In the genomic region with DNA sequence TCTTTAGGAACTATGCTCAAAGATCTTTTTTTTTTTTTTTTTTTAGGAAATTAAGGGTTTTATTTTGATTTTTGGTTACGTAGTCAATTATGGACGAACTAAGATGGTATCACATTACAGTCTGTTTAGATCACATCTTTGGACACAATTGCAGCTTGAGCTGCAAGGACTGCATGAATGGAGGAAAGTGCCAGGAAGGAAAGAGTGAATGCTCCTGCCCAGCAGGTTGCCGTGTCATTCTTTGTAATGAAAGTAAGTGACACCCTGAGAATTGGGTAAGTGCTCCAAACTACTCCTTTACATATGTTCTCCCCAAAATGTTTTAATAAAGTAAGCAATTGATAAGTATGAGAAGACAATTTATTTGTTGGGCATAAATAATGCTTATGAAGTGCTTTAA, we compare ENCODE assay signal across 23 cellular contexts.
DNase-seq lines count a peak whose midpoint lies in the region; ATAC-seq and TF ChIP-seq lines count a peak whose summit lies in the region.
"Had no signal": no experiment of that assay in that cellular context is flagged by ENCODE, and none has a peak within 500 bp of the region (broad histone marks: within the 10 kb centered on the region; RNA-seq: fewer than 3 reads in every experiment).

No MANE protein-coding gene starts in this region.

- H3K4me1 ChIP-seq in GM23338 (ENCODE audit: insufficient read depth) (peaks cover 66% of the 10 kb centered on the region), heart left ventricle (no peaks in the 10 kb centered on the region), gastrocnemius medialis (no peaks in the 10 kb centered on the region)
- H3K4me1 ChIP-seq: lower lobe of right lung, stomach had no signal

- H3K9me3 ChIP-seq in heart left ventricle (no peaks in the 10 kb centered on the region), gastrocnemius medialis (no peaks in the 10 kb centered on the region)
- H3K9me3 ChIP-seq: lower lobe of right lung, stomach had no signal

- H3K4me2 ChIP-seq in GM23338: 0 out of 2 replicates have a peak overlapping the region, but pooled peaks have one; percentile 12

- no peak for TF ChIP-seq CTCF in GM23338 (conservative IDR thresholded peaks at IDR 0.05; ENCODE audit: low read depth in 2 of 2)
- TF ChIP-seq CTCF in astrocyte of the spinal cord (IDR thresholded peaks at IDR 0.05; ENCODE audit: low read depth, low read length): no peak
- TF ChIP-seq CTCF in heart left ventricle (IDR thresholded peaks at IDR 0.05): no peak
- no peak for TF ChIP-seq CTCF in gastrocnemius medialis (IDR thresholded peaks at IDR 0.05 in 4 of 5, conservative IDR thresholded peaks at IDR 0.05 in 1 of 5)

- 84 to 90% (median 88%) methylated on average over 3 of the region's 3 CpGs for WGBS in heart left ventricle, 4 donors

- H3K9me3 Mint-ChIP-seq in GM23338: no peaks in the 10 kb centered on the region
- H3K9me3 Mint-ChIP-seq in activated T-cell treated with anti-CD3 and anti-CD28 coated beads, Interleukin-2, amount 50 U/mL, for 4 hours: no peaks in the 10 kb centered on the region
- H3K9me3 Mint-ChIP-seq: CD4-positive, alpha-beta T cell; HFFc6; T-cell; type B pancreatic cell had no signal

- H2AFZ ChIP-seq in GM23338: no peak overlapping the region

- no peaks in the 10 kb centered on the region for H3F3A ChIP-seq in GM23338 (replicated peaks; ENCODE audit: low read depth)

- TF ChIP-seq POLR2A in heart left ventricle (IDR thresholded peaks at IDR 0.05) (no peak), gastrocnemius medialis (IDR thresholded peaks at IDR 0.05) (no peak)

- peak; percentile 88 for ATAC-seq in GM23338
- ATAC-seq in heart left ventricle: no peak
- no peak for ATAC-seq in activated T-cell treated with anti-CD3 and anti-CD28 coated beads, Interleukin-2, amount 50 U/mL, for 4 hours
- no peak for ATAC-seq in gastrocnemius medialis
- ATAC-seq: lower lobe of right lung, T-cell had no signal

- no peaks in the 10 kb centered on the region for H3K9me2 ChIP-seq in GM23338 (ENCODE audit: insufficient read depth)

- in situ Hi-C loops in astrocyte of the spinal cord (cut with HindIII; ENCODE audit: low sequenced_read_pairs): no loop called here
- in situ Hi-C loops in gastrocnemius medialis (cut with MboI; ENCODE audit: low sequenced_read_pairs in 4 of 4): no loop called here

- H3K4me3 Mint-ChIP-seq in GM23338: peak overlapping the region; percentile 28; the same call in 1 of the 3 replicates
- H3K4me3 Mint-ChIP-seq in activated T-cell treated with anti-CD3 and anti-CD28 coated beads, Interleukin-2, amount 50 U/mL, for 4 hours: no peak overlapping the region
- H3K4me3 Mint-ChIP-seq: CD4-positive, alpha-beta T cell; HFFc6; T-cell; type B pancreatic cell had no signal

- H3K4me3 ChIP-seq in GM23338 (no peak overlapping the region), astrocyte of the spinal cord (ENCODE audit: low read depth, low read length) (no peak overlapping the region), heart left ventricle (no peak overlapping the region), gastrocnemius medialis (no peak overlapping the region)
- H3K4me3 ChIP-seq: coronary artery, lower lobe of right lung, stomach had no signal

- no peaks in the 10 kb centered on the region for H3K79me2 ChIP-seq in GM23338 (replicated peaks; ENCODE audit: insufficient read depth)

- no peaks in the 10 kb centered on the region for H3K27me3 ChIP-seq in GM23338 (ENCODE audit: insufficient read depth)
- H3K27me3 ChIP-seq in heart left ventricle: no peaks in the 10 kb centered on the region
- H3K27me3 ChIP-seq in gastrocnemius medialis: no peaks in the 10 kb centered on the region
- H3K27me3 ChIP-seq: stomach had no signal

- no peaks in the 10 kb centered on the region for H4K20me1 ChIP-seq in GM23338 (replicated peaks; ENCODE audit: insufficient read depth)

- intact Hi-C loops in heart left ventricle (cut with DNase I): no loop called here
- intact Hi-C loops in gastrocnemius medialis (cut with DNase I; ENCODE audit: low total_unique reads): no loop called here

- H3K27ac Mint-ChIP-seq in GM23338: peak overlapping the region; percentile 82
- H3K27ac Mint-ChIP-seq: CD4-positive, alpha-beta T cell; HFFc6; T-cell; type B pancreatic cell had no signal

- H3K27ac ChIP-seq in GM23338 (ENCODE audit: low read depth): peak overlapping the region; percentile 42; the same call in 1 of the 2 replicates
- no peak overlapping the region for H3K27ac ChIP-seq in heart left ventricle
- no peak overlapping the region for H3K27ac ChIP-seq in gastrocnemius medialis
- H3K27ac ChIP-seq: coronary artery, lower lobe of right lung, stomach had no signal

- peaks cover 69% of the 10 kb centered on the region for H3K4me1 Mint-ChIP-seq in GM23338
- H3K4me1 Mint-ChIP-seq in activated T-cell treated with anti-CD3 and anti-CD28 coated beads, Interleukin-2, amount 50 U/mL, for 4 hours (ENCODE audit: low read depth): no peaks in the 10 kb centered on the region
- H3K4me1 Mint-ChIP-seq: T-cell had no signal

- peak; percentile 82 for DNase-seq in GM23338 (ENCODE audit: low spot score)
- peak; percentile 90 for DNase-seq in NCI-H146 (lab: John Stamatoyannopoulos, UW)
- DNase-seq in astrocyte of the spinal cord (ENCODE audit: low read depth, low spot score): peak; percentile 15
- DNase-seq in iPS-NIHi11 (ENCODE audit: low spot score): peak; percentile 49
- DNase-seq in HCEC 1CT: no peak
- DNase-seq in heart left ventricle: no peak
- no peak for DNase-seq in activated T-cell treated with anti-CD3 and anti-CD28 coated beads, Interleukin-2, amount 50 U/mL, for 4 hours
- no peak for DNase-seq in gastrocnemius medialis
- DNase-seq: ACHN; activated naive CD4-positive, alpha-beta T cell treated with anti-CD3 and anti-CD28 coated beads, Interleukin-2, amount 50 U/mL, for 16 hours; activated T-cell treated with anti-CD3 and anti-CD28 coated beads, Interleukin-2, amount 50 U/mL, for 1 hour; CD4-positive, alpha-beta T cell; HFFc6; lower lobe of right lung; NCI-H1436 treated with DMSO at 0.1 percent for 48 hours; NCI-H524; OCI-M1; posterior cingulate gyrus; SHP77 treated with DMSO at 0.1 percent for 48 hours; stomach; T-cell had no signal

- H3K36me3 ChIP-seq in GM23338 (ENCODE audit: insufficient read depth) (no peaks in the 10 kb centered on the region), heart left ventricle (no peaks in the 10 kb centered on the region), gastrocnemius medialis (no peaks in the 10 kb centered on the region)
- H3K36me3 ChIP-seq: lower lobe of right lung, stomach had no signal

- H3K27me3 Mint-ChIP-seq in GM23338 (ENCODE audit: insufficient read depth, low read depth, poor library complexity): no peaks in the 10 kb centered on the region
- no peaks in the 10 kb centered on the region for H3K27me3 Mint-ChIP-seq in activated T-cell treated with anti-CD3 and anti-CD28 coated beads, Interleukin-2, amount 50 U/mL, for 4 hours (ENCODE audit: low read depth)
- H3K27me3 Mint-ChIP-seq: CD4-positive, alpha-beta T cell; T-cell; type B pancreatic cell had no signal

- peaks cover 4% of the 10 kb centered on the region; the same call in 1 of the 3 replicates for H3K36me3 Mint-ChIP-seq in GM23338 (ENCODE audit: low read depth)
- H3K36me3 Mint-ChIP-seq in activated T-cell treated with anti-CD3 and anti-CD28 coated beads, Interleukin-2, amount 50 U/mL, for 4 hours (ENCODE audit: insufficient read depth): no peaks in the 10 kb centered on the region
- H3K36me3 Mint-ChIP-seq: T-cell, type B pancreatic cell had no signal

TF ChIP-seq in GM23338, 12 proteins besides CTCF, POLR2A, EP300 and RAD21 (continues in another document):
- TF ChIP-seq ZNF331 (CRISPR knock-in tag; IDR thresholded peaks at IDR 0.05; ENCODE audit: low read depth) (no peak), CREB1 (CRISPR knock-in tag; IDR thresholded peaks at IDR 0.05; ENCODE audit: low read depth) (peak; percentile 60), NANOG (IDR thresholded peaks at IDR 0.05; ENCODE audit: borderline replicate concordance) (peak; percentile 65; the same call in 1 of the 2 replicates)

Comparison
In these comparisons a context has a peak if more than half of its experiments do, and no peak if none do; other contexts are left out.
1. DNase-seq: peak in GM23338 (single experiment), NCI-H146 (single experiment), astrocyte of the spinal cord (single experiment) and iPS-NIHi11 (single experiment); none in HCEC 1CT (single experiment), heart left ventricle (0 of 5), activated T-cell treated with anti-CD3 and anti-CD28 coated beads, Interleukin-2, amount 50 U/mL, for 4 hours (single experiment) and gastrocnemius medialis (0 of 2).